18 cellular contexts compared by ENCODE assay signal in the genomic region with DNA sequence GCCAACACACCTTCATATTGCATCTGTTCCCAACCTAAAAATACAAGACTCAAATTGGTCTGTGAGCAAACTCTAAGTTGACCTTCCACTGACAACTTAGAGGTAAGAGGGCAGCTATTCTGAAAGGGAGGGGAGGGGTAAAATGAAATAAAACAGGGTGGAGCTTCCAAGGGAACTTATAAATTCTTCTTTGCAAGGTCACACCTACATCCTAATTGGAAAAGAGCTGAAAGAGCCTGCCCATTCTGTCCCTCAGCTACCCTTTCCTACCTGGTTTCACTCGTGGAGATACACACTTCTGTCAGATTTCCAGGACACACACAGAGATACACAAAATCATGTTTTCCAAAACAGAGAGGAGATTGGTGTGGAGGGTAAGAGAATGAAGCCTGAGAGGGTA. TPM values are rescaled to one million over a fixed set of nuclear protein-coding genes. Genes with fewer than 3 reads are reported as not detected.
A peak's percentile ranks its signal among the peaks of the same experiment; 100 is the strongest.
DNase-seq lines count a peak whose midpoint lies in the region; ATAC-seq and TF ChIP-seq lines count a peak whose summit lies in the region.
"Had no signal": no experiment of that assay in that cellular context is flagged by ENCODE, and none has a peak within 500 bp of the region (broad histone marks: within the 10 kb centered on the region; RNA-seq: fewer than 3 reads in every experiment).

No MANE protein-coding gene starts in this region.

- peak overlapping the region; percentile 62 for H3K4me3 ChIP-seq in GM06990 (replicated peaks; ENCODE audit: low read depth, low read length)

- H3K36me3 Mint-ChIP-seq in IgD-negative memory B cell, result peaks cover 4% of the 10 kb centered on the region
- no peaks in the 10 kb centered on the region for H3K36me3 Mint-ChIP-seq in endothelial cell (ENCODE audit: low read depth, unreplicated experiment)
- no peaks in the 10 kb centered on the region for H3K36me3 Mint-ChIP-seq in naive B cell

- TF ChIP-seq CTCF in GM06990 (IDR thresholded peaks at IDR 0.05; ENCODE audit: insufficient read depth, low read length, poor library complexity, severe bottlenecking) (no peak), endothelial cell (IDR thresholded peaks at IDR 0.05; ENCODE audit: unreplicated experiment) (no peak)

- DNase-seq in GM06990 (ENCODE audit: extremely low read depth, insufficient read length) (no peak), endothelial cell (ENCODE audit: low spot score) (no peak), naive B cell (no peak), globus pallidus (ENCODE audit: low spot score) (no peak), inferior parietal cortex (ENCODE audit: extremely low spot score) (no peak)
- DNase-seq: amniotic stem cell; gastrocnemius medialis; nucleus accumbens; stimulated activated CD4-positive, alpha-beta T cell treated with anti-CD3 and anti-CD28 coated beads, Interleukin-2, amount 100 ng/mL, for 48 hours; WERI-Rb-1 had no signal

- peaks cover 32 to 56% (median 46%) of the 10 kb centered on the region in 3 donors for H3K4me1 Mint-ChIP-seq in IgD-negative memory B cell
- H3K4me1 Mint-ChIP-seq in endothelial cell (ENCODE audit: unreplicated experiment), result peaks cover 5% of the 10 kb centered on the region
- peaks cover 27 to 36% (median 32%) of the 10 kb centered on the region in 3 donors for H3K4me1 Mint-ChIP-seq in naive B cell

- no peak for ATAC-seq in naive B cell (ENCODE audit: low read depth in 2 of 2)
- ATAC-seq in HG03280 (IDR thresholded peaks at IDR 0.05; ENCODE audit: unreplicated experiment), result no peak
- ATAC-seq in GM18520 (IDR thresholded peaks at IDR 0.05; ENCODE audit: unreplicated experiment), result no peak
- ATAC-seq: gastrocnemius medialis had no signal

- H3K27me3 Mint-ChIP-seq in IgD-negative memory B cell (no peaks in the 10 kb centered on the region), endothelial cell (ENCODE audit: unreplicated experiment) (peaks cover 2% of the 10 kb centered on the region), naive B cell (no peaks in the 10 kb centered on the region)

- H3K27ac Mint-ChIP-seq in IgD-negative memory B cell, result peak overlapping the region in 2 of 3 donors; percentile 16 to 79
- H3K27ac Mint-ChIP-seq in endothelial cell (ENCODE audit: unreplicated experiment), result no peak overlapping the region
- H3K27ac Mint-ChIP-seq in naive B cell, result peak overlapping the region in 3 of 6 donors; percentile 49 to 83 (median 55)
- H3K27ac Mint-ChIP-seq: activated T-helper 1 cell treated with anti-CD3 and anti-CD28 coated beads, Interleukin-12 subunit alpha, Interleukin-12 subunit beta, Interleukin-2, Interleukin-4 antibody, amounts not matched to agents 30 ng/mL and 10 ng/mL and 1 ng/mL, durations not matched to agents 14 hours and 24 hours and 36 hours had no signal

- no peaks in the 10 kb centered on the region for H3K36me3 ChIP-seq in GM06990 (ENCODE audit: control insufficient read depth, insufficient read depth, low read length)
- H3K36me3 ChIP-seq: gastrocnemius medialis, thoracic aorta, WERI-Rb-1 had no signal

- no peaks in the 10 kb centered on the region for H3K27me3 ChIP-seq in GM06990 (replicated peaks; ENCODE audit: control insufficient read depth, insufficient read depth, low read length)

- H3K4me3 Mint-ChIP-seq in IgD-negative memory B cell (peak overlapping the region; percentile 73 to 89 (median 82)), endothelial cell (ENCODE audit: unreplicated experiment) (peak overlapping the region; percentile 35), naive B cell (peak overlapping the region in 7 of 8 donors; percentile 36 to 88 (median 56))
- H3K4me3 Mint-ChIP-seq: activated T-helper 1 cell treated with anti-CD3 and anti-CD28 coated beads, Interleukin-12 subunit alpha, Interleukin-12 subunit beta, Interleukin-2, Interleukin-4 antibody, amounts not matched to agents 30 ng/mL and 10 ng/mL and 1 ng/mL, durations not matched to agents 14 hours and 24 hours and 36 hours; central memory CD8-positive, alpha-beta T cell had no signal

- H3K9me3 Mint-ChIP-seq in IgD-negative memory B cell, result peaks cover 0 to 2% (median 0%) of the 10 kb centered on the region in 3 donors
- H3K9me3 Mint-ChIP-seq in endothelial cell (ENCODE audit: unreplicated experiment), result no peaks in the 10 kb centered on the region
- peaks cover 0 to 2% (median under 1%) of the 10 kb centered on the region in 7 donors for H3K9me3 Mint-ChIP-seq in naive B cell
- H3K9me3 Mint-ChIP-seq: central memory CD8-positive, alpha-beta T cell had no signal

RNA-seq across cellular contexts. Expression of a gene that starts 1.0 kb away (rescaled TPM):
- polyA plus RNA-seq in IgD-negative memory B cell (4.0 TPM), naive B cell (ENCODE audit: low read depth in 6 of 6) (1 to 10 TPM in 2 of 6 donors, under 1 TPM in 3, not detected in 1; 0.18 to 1.6 (median 0.67) TPM)
- not detected for total RNA-seq in endothelial cell (ENCODE audit: unreplicated experiment)
- total RNA-seq: gastrocnemius medialis, mesenteric fat pad, SK-MEL-5, thoracic aorta had no signal

RNA-seq across cellular contexts. Expression of a gene that starts 34.1 kb away (rescaled TPM):
- polyA plus RNA-seq in IgD-negative memory B cell (85.1 TPM), naive B cell (ENCODE audit: low read depth in 6 of 6) (10 to 100 TPM; 18.0 to 61.4 (median 45.4) TPM)
- not detected for total RNA-seq in endothelial cell (ENCODE audit: unreplicated experiment)
- total RNA-seq: SK-MEL-5 had no signal
